ENCODE assay signal across 31 cellular contexts in genomic region chr6:20255428-20255827, GRCh38. TPM values are rescaled to one million over a fixed set of nuclear protein-coding genes. Genes with fewer than 3 reads are reported as not detected.
DNase-seq lines count a peak whose midpoint lies in the region; ATAC-seq, FAIRE-seq and TF ChIP-seq lines count a peak whose summit lies in the region.
"Had no signal": no experiment of that assay in that cellular context is flagged by ENCODE, and none has a peak within 500 bp of the region (broad histone marks: within the 10 kb centered on the region; RNA-seq: fewer than 3 reads in every experiment).

No MANE protein-coding gene starts in this region.

- RAD21 ChIA-PET in HCT116 (lab: Charles Lee; ENCODE audit: low non-redundant PET in 1 of 2, low total read pairs in 2 of 2, uncharacterized antibody in 2 of 2, unreplicated experiment in 2 of 2) = no interaction called here

- H3K4me1 ChIP-seq in HCT116 (ENCODE audit: control insufficient read depth in 1 of 2, insufficient read depth in 2 of 2, low read length in 2 of 2) (peaks cover 0 to 14% of the 10 kb centered on the region in 2 experiments; a peak in 2 of 4 replicates), K562 (replicated peaks in 1 of 2; ENCODE audit: control insufficient read depth in 2 of 2, insufficient read depth in 2 of 2, low read length in 2 of 2) (no peaks in the 10 kb centered on the region)
- H3K4me1 ChIP-seq: A549, BE2C, BLaER1, Caco-2 had no signal

- no peak overlapping the region for H3K4me3 ChIP-seq in HCT116 (replicated peaks in 1 of 2; ENCODE audit: low read depth in 1 of 2, low read length in 2 of 2)
- H3K4me3 ChIP-seq in K562 = no peak overlapping the region
- H3K4me3 ChIP-seq: A549; BLaER1; BLaER1 treated with 17β-estradiol and CSF1 and Interleukin-3, amounts not matched to agents 10 nM and 100 nM had no signal

- H3K9me2 ChIP-seq in HCT116 (ENCODE audit: insufficient read depth) = no peaks in the 10 kb centered on the region

- in situ Hi-C loops in K562 (cut with MboI) = no loop called here

- POLR2A ChIA-PET in HCT116 (lab: Charles Lee) = no interaction called here
- POLR2A ChIA-PET in K562 (lab: Yijun Ruan, JAX) = no interaction called here

- FAIRE-seq in K562 (lab: Jason Lieb, UNC) = no peak
- FAIRE-seq: A204.1, A549, D721Med had no signal

- no peaks in the 10 kb centered on the region for H4K20me1 ChIP-seq in HCT116 (ENCODE audit: insufficient read depth)
- no peaks in the 10 kb centered on the region for H4K20me1 ChIP-seq in K562 (replicated peaks; ENCODE audit: control insufficient read depth, insufficient read depth, low read length)
- H4K20me1 ChIP-seq: BLaER1; BLaER1 treated with 17β-estradiol and CSF1 and Interleukin-3, amounts not matched to agents 10 nM and 100 nM had no signal

- TF ChIP-seq RAD21 in HCT116 (IDR thresholded peaks at IDR 0.05; ENCODE audit: low read depth) (no peak), K562 (CRISPR knock-in tag; conservative IDR thresholded peaks at IDR 0.05 in 1 of 2, IDR thresholded peaks at IDR 0.05 in 1 of 2) (no peak)

- H3K27me3 ChIP-seq in HCT116 (ENCODE audit: insufficient read depth, low read length) (no peaks in the 10 kb centered on the region), K562 (ENCODE audit: control insufficient read depth in 2 of 2, insufficient read depth in 2 of 2, low read length in 2 of 2) (peaks cover 0 to 3% of the 10 kb centered on the region in 2 experiments; a peak in 2 of 5 replicates)
- H3K27me3 ChIP-seq: BE2C; BLaER1; BLaER1 treated with 17β-estradiol and CSF1 and Interleukin-3, amounts not matched to agents 10 nM and 100 nM had no signal

- H3K9me3 ChIP-seq in HCT116 (ENCODE audit: control insufficient read depth in 1 of 2, insufficient read depth in 1 of 2, low read depth in 1 of 2, low read length in 2 of 2) (no peaks in the 10 kb centered on the region), K562 (replicated peaks; ENCODE audit: control insufficient read depth, insufficient read depth, low read depth, low read length) (no peaks in the 10 kb centered on the region)
- H3K9me3 ChIP-seq: A549, BE2C, Caco-2 had no signal

- no peak overlapping the region for H3K27ac ChIP-seq in HCT116 (ENCODE audit: low read depth, low read length)
- H3K27ac ChIP-seq in K562 (ENCODE audit: extremely low read depth, low read depth, low read length) = no peak overlapping the region
- H3K27ac ChIP-seq: 22Rv1, A549, BLaER1, C4-2B had no signal

- no peak overlapping the region for H3K4me2 ChIP-seq in HCT116 (ENCODE audit: low read length)
- H3K4me2 ChIP-seq in K562 (ENCODE audit: insufficient read depth, low read length) = no peak overlapping the region
- H3K4me2 ChIP-seq: A549, BLaER1 had no signal

- no peak for DNase-seq in HCT116 (ENCODE audit: low read depth, low spot score)
- no peak for DNase-seq in K562 (ENCODE audit: extremely low read depth in 1 of 4, low spot score in 3 of 4)
- DNase-seq in T-helper 2 cell = no peak
- no peak for DNase-seq in erythroblast (lab: John Stamatoyannopoulos, UW)
- DNase-seq: 8988T; ACHN; AML-193; BE2C; C1 segment of cervical spinal cord; Caco-2; Calu3; CD4-positive, alpha-beta memory T cell; CD4-positive, alpha-beta T cell; CD4-positive, CD25-positive, alpha-beta regulatory T cell; CD8-positive, alpha-beta memory T cell; CD8-positive, alpha-beta T cell; COR-L47; DMS 273 treated with DMSO at 0.1 percent for 48 hours; DMS153; DMS53; DMS79; DMS79 treated with DMSO at 0.1 percent for 48 hours; DND-41; EL had no signal

- peak overlapping the region; percentile 49 for H2AFZ ChIP-seq in HCT116 (ENCODE audit: low read depth, low read length, poor library complexity, severe bottlenecking)
- H2AFZ ChIP-seq in K562 (ENCODE audit: low read depth, low read length) = no peak overlapping the region

- TF ChIP-seq CTCF in HCT116 (IDR thresholded peaks at IDR 0.05 in 2 of 3, conservative IDR thresholded peaks at IDR 0.05 in 1 of 3; ENCODE audit: borderline replicate concordance in 1 of 3, insufficient read depth in 1 of 3, low read depth in 2 of 3, low read length in 2 of 3) = no peak
- TF ChIP-seq CTCF in K562 (IDR thresholded peaks at IDR 0.05 in 2 of 3, conservative IDR thresholded peaks at IDR 0.05 in 1 of 3; ENCODE audit: insufficient read depth in 2 of 3, low read depth in 1 of 3, low read length in 3 of 3) = no peak

- intact Hi-C loops in HCT116 (cut with micrococcal nuclease) (no loop called here), K562 (cut with micrococcal nuclease) (no loop called here)

- no peak for TF ChIP-seq POLR2A in HCT116 (IDR thresholded peaks at IDR 0.05; ENCODE audit: borderline replicate concordance, extremely low read depth, insufficient read depth, insufficient read length)
- TF ChIP-seq POLR2A in K562 (conservative IDR thresholded peaks at IDR 0.05) = no peak
- TF ChIP-seq POLR2A in erythroblast (IDR thresholded peaks at IDR 0.05; ENCODE audit: low read length) = no peak

- H3K79me2 ChIP-seq in HCT116 (ENCODE audit: insufficient read depth, low read length) (no peaks in the 10 kb centered on the region), K562 (ENCODE audit: control insufficient read depth, insufficient read depth, low read length) (no peaks in the 10 kb centered on the region)

- H3K36me3 ChIP-seq in HCT116 (ENCODE audit: control insufficient read depth in 1 of 2, insufficient read depth in 2 of 2, low read length in 2 of 2) (no peaks in the 10 kb centered on the region), K562 (ENCODE audit: control insufficient read depth, insufficient read depth, low read length) (no peaks in the 10 kb centered on the region)
- H3K36me3 ChIP-seq: BE2C; BLaER1; BLaER1 treated with 17β-estradiol and CSF1 and Interleukin-3, amounts not matched to agents 10 nM and 100 nM had no signal

- no peaks in the 10 kb centered on the region for H3K9me1 ChIP-seq in K562 (ENCODE audit: control insufficient read depth, insufficient read depth, low read length)

- H3K9ac ChIP-seq in HCT116 (ENCODE audit: low read length) (no peak overlapping the region), K562 (ENCODE audit: insufficient read depth in 1 of 2, low read depth in 2 of 2, low read length in 2 of 2) (no peak overlapping the region)
- H3K9ac ChIP-seq: BLaER1; BLaER1 treated with 17β-estradiol and CSF1 and Interleukin-3, amounts not matched to agents 10 nM and 100 nM had no signal

- no TSS peak for BruUV-seq in HCT116 (replicated peaks; lab: Mats Ljungman, UMichigan)
- no TSS peak for BruUV-seq in K562 (replicated peaks; lab: Mats Ljungman, UMichigan)

- ATAC-seq in HCT116 (no peak), K562 (no peak)
- ATAC-seq: A549; CD8-positive, alpha-beta T cell had no signal

- TF ChIP-seq EP300 in K562 (IDR thresholded peaks at IDR 0.05; ENCODE audit: low read length) = no peak

- CTCF ChIA-PET in HCT116 (lab: Charles Lee) (no interaction called here), K562 (lab: Yijun Ruan, JAX; ENCODE audit: low intra/inter-chr PET ratio) (no interaction called here)

TF ChIP-seq in HCT116, 20 proteins besides CTCF, POLR2A, EP300 and RAD21 (continues in another document):
- TF ChIP-seq TCF7L2 (IDR thresholded peaks at IDR 0.05; ENCODE audit: borderline replicate concordance, extremely low read depth, insufficient read depth, insufficient read length) (no peak), CBX3 (IDR thresholded peaks at IDR 0.05; ENCODE audit: low read depth) (no peak), MAX (IDR thresholded peaks at IDR 0.05) (no peak), ELF1 (IDR thresholded peaks at IDR 0.05; ENCODE audit: borderline replicate concordance, low read depth) (no peak), EZH2 (IDR thresholded peaks at IDR 0.05) (no peak), CEBPB (IDR thresholded peaks at IDR 0.05; ENCODE audit: low read depth) (no peak), SP1 (IDR thresholded peaks at IDR 0.05; ENCODE audit: low read depth) (no peak), SRF (IDR thresholded peaks at IDR 0.05; ENCODE audit: low read depth) (no peak), EGR1 (IDR thresholded peaks at IDR 0.05; ENCODE audit: low read depth) (no peak)

TF ChIP-seq in K562, 482 proteins besides CTCF, POLR2A, EP300 and RAD21 (continues in another document):
- TF ChIP-seq ZSCAN32 (CRISPR knock-in tag; IDR thresholded peaks at IDR 0.05) = no peak
- no peak for TF ChIP-seq CEBPG (CRISPR knock-in tag; IDR thresholded peaks at IDR 0.05)
- TF ChIP-seq CEBPG (tag; conservative IDR thresholded peaks at IDR 0.05 in 1 of 2, IDR thresholded peaks at IDR 0.05 in 1 of 2) = peak in 1 of 2 experiments; percentile 67; a peak in 2 of 4 replicates
- TF ChIP-seq CEBPB (tag; IDR thresholded peaks at IDR 0.05) = peak; percentile 51; the same call in 1 of the 2 replicates
- TF ChIP-seq E2F5 (CRISPR knock-in tag; IDR thresholded peaks at IDR 0.05) = no peak

RNA-seq across cellular contexts. Expression of gene MBOAT1, which starts 43.2 kb away (rescaled TPM):
- total RNA-seq in HCT116 (2021; ENCODE audit: unreplicated experiment) = 11.7 TPM
- polyA plus RNA-seq in HCT116 (2012) = 6.0 and 6.5 TPM in 2 replicates
- 21.3 and 23.7 TPM in 2 replicates for total RNA-seq in K562 (2011; cell fraction: chromatin; rRNA removed; ENCODE audit: low replicate concordance)
- 16.7 and 20.0 TPM in 2 replicates for total RNA-seq in K562 (2011; cell fraction: nucleolus; rRNA removed)
- 23.1 and 26.4 TPM in 2 replicates for total RNA-seq in K562 (2011; cell fraction: nucleoplasm; rRNA removed)
- 8.8 and 10.0 TPM in 2 replicates for total RNA-seq in K562 (2014; rRNA removed)
- total RNA-seq in K562 (2014; rRNA removed; fragmentation: Illumina TruSeq; extraction: Trizol) = 15.2 and 16.0 TPM in 2 replicates
- total RNA-seq in K562 (2015; rRNA removed; fragmentation: Illumina TruSeq; extraction: Trizol) = 14.9 and 15.1 TPM in 2 replicates
- 13.9 and 16.5 TPM in 2 replicates for total RNA-seq in K562 (2021)
- polyA plus RNA-seq in K562 (2011; rRNA removed) = 10.3 and 11.0 TPM in 2 replicates
- polyA plus RNA-seq in K562 (2011; cell fraction: cytosol; rRNA removed) = 5.5 and 9.5 TPM in 2 replicates
- polyA plus RNA-seq in K562 (2011; cell fraction: nucleus; rRNA removed) = 22.9 and 25.9 TPM in 2 replicates
- 10.1 and 17.6 TPM in 2 replicates for polyA plus RNA-seq in K562 (2012)
- 9.6 and 10.3 TPM in 2 replicates for polyA plus RNA-seq in K562 (2014; fragmentation: Illumina TruSeq; extraction: Trizol)
- polyA plus RNA-seq in K562 (2014; fragmentation: Nextera tagmentation; extraction: Ambion mirVana) = under 1 TPM; 0.13 to 0.39 TPM
- 5.2 and 5.7 TPM in 2 replicates for polyA plus RNA-seq in K562 (2014; rRNA removed)
- polyA minus RNA-seq in K562 (2011; rRNA and poly(A)+ RNA removed) = 22.1 and 24.6 TPM in 2 replicates
- 11.5 and 12.0 TPM in 2 replicates for polyA minus RNA-seq in K562 (2011; cell fraction: cytosol; rRNA and poly(A)+ RNA removed)
- polyA minus RNA-seq in K562 (2011; cell fraction: nucleus; rRNA and poly(A)+ RNA removed) = 12.0 and 16.4 TPM in 2 replicates

Comparison
In these comparisons a context has a peak if more than half of its experiments do, and no peak if none do; other contexts are left out.
1. Of the 22 proteins assayed by ChIP-seq in both K562 and HCT116: peak only in K562: CEBPB; only in HCT116: none; in both: none; in neither: 21.